In genomic region chr2:127052771-127053691, GRCh38 we compare ENCODE assay signal across 1 cellular context.
TF ChIP-seq lines count a peak whose summit lies in the region.

No MANE protein-coding gene starts in this region.

TF ChIP-seq in H1, 55 proteins besides CTCF, POLR2A, EP300 and RAD21 (continued from another document):
- no peak for TF ChIP-seq CHD7 (IDR thresholded peaks at IDR 0.05; ENCODE audit: insufficient replicate concordance, low read length)
- no peak for TF ChIP-seq NRF1 (IDR thresholded peaks at IDR 0.05; ENCODE audit: low read depth, low read length)
- TF ChIP-seq CBX8 (IDR thresholded peaks at IDR 0.05; ENCODE audit: borderline replicate concordance, low read depth, low read length): no peak
- TF ChIP-seq BRCA1 (IDR thresholded peaks at IDR 0.05; ENCODE audit: low read depth, low read length): no peak
- TF ChIP-seq BCL11A (IDR thresholded peaks at IDR 0.05; ENCODE audit: low read depth in 2 of 2, low read length in 2 of 2): no peak
- no peak for TF ChIP-seq SP4 (IDR thresholded peaks at IDR 0.05; ENCODE audit: low read length)
- TF ChIP-seq EZH2 (IDR thresholded peaks at IDR 0.05; ENCODE audit: low read depth, low read length, severe bottlenecking): no peak
- no peak for TF ChIP-seq MAFK (IDR thresholded peaks at IDR 0.05; ENCODE audit: low read depth, low read length)
- no peak for TF ChIP-seq GABPA (IDR thresholded peaks at IDR 0.05; ENCODE audit: borderline replicate concordance, insufficient read depth, low read length)
- TF ChIP-seq ASH2L (IDR thresholded peaks at IDR 0.05; ENCODE audit: low read length): no peak
- no peak for TF ChIP-seq CHD2 (IDR thresholded peaks at IDR 0.05; ENCODE audit: low read length)
